ENCODE assay signal across 22 cellular contexts in the genomic region with DNA sequence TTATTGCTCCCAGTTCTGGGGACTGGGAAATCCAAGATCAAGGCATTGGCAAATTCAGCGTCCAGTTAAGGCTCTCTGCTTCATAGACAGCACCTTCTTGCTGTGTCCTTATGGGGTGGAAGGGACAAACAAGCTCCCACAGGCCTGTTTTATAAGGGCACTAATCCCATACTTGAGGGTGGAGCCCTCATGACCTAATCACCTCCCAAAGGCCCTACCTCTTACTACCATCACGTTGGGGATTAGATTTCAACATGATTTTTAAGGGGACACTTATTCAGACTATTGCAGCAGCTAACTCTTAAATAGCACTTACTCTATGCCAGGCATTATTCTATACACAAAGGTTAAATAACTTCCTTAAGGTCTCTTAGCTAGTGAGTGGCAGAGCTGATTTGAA.
"Had no signal": no experiment of that assay in that cellular context is flagged by ENCODE, and none has a peak within 500 bp of the region (broad histone marks: within the 10 kb centered on the region; RNA-seq: fewer than 3 reads in every experiment).

No MANE protein-coding gene starts in this region.

- H3K4me1 ChIP-seq: breast epithelium, Peyer's patch, SJSA1 had no signal

- H3K4me3 ChIP-seq: breast epithelium, Peyer's patch, SJSA1 had no signal

- H3K27ac ChIP-seq: breast epithelium, Peyer's patch, RWPE1, SJSA1 had no signal

- H3K36me3 ChIP-seq: breast epithelium, Peyer's patch, SJSA1 had no signal

- H3K27me3 ChIP-seq: breast epithelium, Peyer's patch, SJSA1 had no signal

- ATAC-seq: activated CD8-positive, alpha-beta memory T cell treated with anti-CD3 and anti-CD28 coated beads, Interleukin-2, amount 10 ng/mL, durations not matched to agents 7 days and 5 days had no signal

- H3K9me3 ChIP-seq: breast epithelium, Peyer's patch, SJSA1 had no signal

- DNase-seq: activated B cell treated with CpG ODN at 0.5 μM for 24 hours; activated CD4-positive, alpha-beta T cell treated with anti-CD3 and anti-CD28 coated beads for 1 hour; activated CD4-positive, alpha-beta T cell treated with anti-CD3 and anti-CD28 coated beads, Interleukin-2, amount 10 ng/mL, durations not matched to agents 24 days and 14 days; activated CD4-positive, alpha-beta T cell treated with anti-CD3 and anti-CD28 coated beads, Interleukin-2, amount 50 U/mL, for 48 hours; activated CD8-positive, alpha-beta memory T cell treated with anti-CD3 and anti-CD28 coated beads, Interleukin-2, amount 10 ng/mL, durations not matched to agents 7 days and 5 days; activated effector memory CD4-positive, alpha-beta T cell treated with Interleukin-2 at 50 U/mL for 16 hours; activated naive CD4-positive, alpha-beta T cell; activated T-cell treated with anti-CD3 and anti-CD28 coated beads, Interleukin-2, amount 50 U/mL, for 24 hours; aorta; central memory CD4-positive, alpha-beta T cell; MM.1S; NCI-H1105; NCI-H1436; NCI-H1694 treated with DMSO at 0.1 percent for 48 hours; NCI-H2029 treated with DMSO at 0.1 percent for 48 hours; NCI-H774; NK-92 treated with Interleukin-12 subunit alpha and Interleukin-12 subunit beta, amount 100 ng/mL, for 24 hours; Peyer's patch; SW 1271 had no signal
